14 cellular contexts compared by ENCODE assay signal in genomic region chr17:78977681-78977943, GRCh38. TPM values are rescaled to one million over a fixed set of nuclear protein-coding genes. Genes with fewer than 3 reads are reported as not detected.
DNase-seq lines count a peak whose midpoint lies in the region; ATAC-seq and TF ChIP-seq lines count a peak whose summit lies in the region.
"Had no signal": no experiment of that assay in that cellular context is flagged by ENCODE, and none has a peak within 500 bp of the region (broad histone marks: within the 10 kb centered on the region; RNA-seq: fewer than 3 reads in every experiment).

No MANE protein-coding gene starts in this region.

- WGBS in heart right ventricle, 2 donors: 28 to 50% methylated on average over 8 of the region's 8 CpGs

- TF ChIP-seq CTCF in heart right ventricle (IDR thresholded peaks at IDR 0.05) (no peak), vagina (IDR thresholded peaks at IDR 0.05) (no peak), GM10248 (IDR thresholded peaks at IDR 0.05; ENCODE audit: control extremely low read depth, extremely low read depth, low read depth, missing control alignments) (no peak)

- H3K36me3 Mint-ChIP-seq in central memory CD8-positive, alpha-beta T cell (ENCODE audit: insufficient read depth): peaks cover 6% of the 10 kb centered on the region
- no peaks in the 10 kb centered on the region for H3K36me3 Mint-ChIP-seq in naive thymus-derived CD4-positive, alpha-beta T cell

- intact Hi-C loops in heart right ventricle (cut with DNase I): loop anchor here in 1 of 10 donors (10.0 kb wide), 1 partner anchor 483 kb away; no protein-coding TSS in a partner anchor
- intact Hi-C loops in cardiac septum (cut with DNase I): no loop called here
- intact Hi-C loops in naive thymus-derived CD4-positive, alpha-beta T cell (cut with micrococcal nuclease): no loop called here
- intact Hi-C loops in vagina (cut with DNase I): loop anchor here (10.0 kb wide), 1 partner anchor 53 kb away; the partner anchor contains the start of gene TIMP2

- POLR2A ChIA-PET in naive thymus-derived CD4-positive, alpha-beta T cell (lab: Charles Lee): interaction anchor here (0.5 kb wide), 1 partner anchor 900 kb away, joined by 3 read pairs; no protein-coding TSS in a partner anchor
- POLR2A ChIA-PET in GM10248 (lab: Yijun Ruan, JAX): no interaction called here

- no peaks in the 10 kb centered on the region for H3K9me3 ChIP-seq in heart right ventricle
- no peaks in the 10 kb centered on the region for H3K9me3 ChIP-seq in naive thymus-derived CD4-positive, alpha-beta T cell (ENCODE audit: control insufficient read depth in 2 of 3, low read length in 3 of 3)
- no peaks in the 10 kb centered on the region for H3K9me3 ChIP-seq in vagina
- H3K9me3 ChIP-seq: SJSA1 had no signal

- H3K4me1 Mint-ChIP-seq in central memory CD8-positive, alpha-beta T cell: peaks cover 9% of the 10 kb centered on the region
- peaks cover 12 to 28% (median 21%) of the 10 kb centered on the region in 7 donors for H3K4me1 Mint-ChIP-seq in naive thymus-derived CD4-positive, alpha-beta T cell

- H3K36me3 ChIP-seq in heart right ventricle (peaks cover 0 to 28% (median 0%) of the 10 kb centered on the region in 9 donors), vagina (no peaks in the 10 kb centered on the region)
- peaks cover 0 to 22% (median 0%) of the 10 kb centered on the region in 3 experiments for H3K36me3 ChIP-seq in naive thymus-derived CD4-positive, alpha-beta T cell (ENCODE audit: control insufficient read depth in 2 of 3, insufficient read depth in 3 of 3, low read length in 3 of 3)

- DNase-seq in heart right ventricle (no peak), cardiac septum (ENCODE audit: low spot score) (no peak), vagina (ENCODE audit: extremely low spot score in 2 of 2) (no peak), NCI-H1048 (lab: John Stamatoyannopoulos, UW) (no peak), GM10248 (ENCODE audit: extremely low spot score) (no peak)
- no peak for DNase-seq in central memory CD8-positive, alpha-beta T cell (ENCODE audit: low spot score in 2 of 2)
- DNase-seq in naive thymus-derived CD4-positive, alpha-beta T cell: no peak
- DNase-seq: activated naive CD4-positive, alpha-beta T cell treated with Interleukin-2 at 50 U/mL for 16 hours; foreskin melanocyte; NCI-H1417 treated with DMSO at 0.1 percent for 48 hours; NCI-H526 treated with DMSO at 0.1 percent for 48 hours had no signal

- H3K27ac Mint-ChIP-seq in central memory CD8-positive, alpha-beta T cell (ENCODE audit: low read depth): peak overlapping the region; percentile 70
- H3K27ac Mint-ChIP-seq in naive thymus-derived CD4-positive, alpha-beta T cell: peak overlapping the region in 7 of 9 donors; percentile 36 to 83 (median 58)

- H3K4me1 ChIP-seq in heart right ventricle (peaks cover 27 to 75% (median 64%) of the 10 kb centered on the region in 9 donors), vagina (peaks cover 76% of the 10 kb centered on the region)
- H3K4me1 ChIP-seq in naive thymus-derived CD4-positive, alpha-beta T cell (ENCODE audit: control insufficient read depth in 2 of 2, insufficient read depth in 2 of 2, low read length in 2 of 2): peaks cover 0 to 28% of the 10 kb centered on the region in 2 donors

- no peaks in the 10 kb centered on the region for H3K27me3 ChIP-seq in heart right ventricle
- H3K27me3 ChIP-seq in naive thymus-derived CD4-positive, alpha-beta T cell (ENCODE audit: control insufficient read depth in 2 of 2, insufficient read depth in 2 of 2, low read length in 2 of 2): no peaks in the 10 kb centered on the region
- H3K27me3 ChIP-seq in vagina: no peaks in the 10 kb centered on the region
- H3K27me3 ChIP-seq: SJSA1 had no signal

- H3K4me3 ChIP-seq in heart right ventricle (peak overlapping the region in 9 of 10 donors; percentile 14 to 65 (median 48)), vagina (peak overlapping the region in 1 of 2 donors; percentile 13)
- no peak overlapping the region for H3K4me3 ChIP-seq in naive thymus-derived CD4-positive, alpha-beta T cell (ENCODE audit: low read length)
- H3K4me3 ChIP-seq: SJSA1 had no signal

- no peaks in the 10 kb centered on the region for H3K9me3 Mint-ChIP-seq in central memory CD8-positive, alpha-beta T cell
- H3K9me3 Mint-ChIP-seq in naive thymus-derived CD4-positive, alpha-beta T cell: no peaks in the 10 kb centered on the region

- CTCF ChIA-PET in naive thymus-derived CD4-positive, alpha-beta T cell (lab: Charles Lee): no interaction called here
- CTCF ChIA-PET in GM10248 (lab: Yijun Ruan, JAX): interaction anchor here (1.3 kb wide), 1 partner anchor 68 kb away, joined by 3 read pairs; no protein-coding TSS in a partner anchor

- H3K27ac ChIP-seq in heart right ventricle (peak overlapping the region; percentile 5 to 85 (median 80)), vagina (peak overlapping the region; percentile 89)
- H3K27ac ChIP-seq in naive thymus-derived CD4-positive, alpha-beta T cell (ENCODE audit: low read depth, low read length): no peak overlapping the region
- H3K27ac ChIP-seq: SJSA1 had no signal

- no peaks in the 10 kb centered on the region for H3K27me3 Mint-ChIP-seq in central memory CD8-positive, alpha-beta T cell
- no peaks in the 10 kb centered on the region for H3K27me3 Mint-ChIP-seq in naive thymus-derived CD4-positive, alpha-beta T cell

- no peak for TF ChIP-seq POLR2A in vagina (IDR thresholded peaks at IDR 0.05)

- ATAC-seq in heart right ventricle (no peak), GM18511 (IDR thresholded peaks at IDR 0.05; ENCODE audit: unreplicated experiment) (no peak)
- ATAC-seq in central memory CD8-positive, alpha-beta T cell (replicated peaks; ENCODE audit: extremely low read depth, poor library complexity, severe bottlenecking): no peak
- no peak for ATAC-seq in naive thymus-derived CD4-positive, alpha-beta T cell
- ATAC-seq: activated CD4-positive, CD25-positive, alpha-beta regulatory T cell treated with anti-CD3 and anti-CD28 coated beads, Interleukin-2, amount 50 U/mL, for 24 hours had no signal

- peak overlapping the region; percentile 69 for H3K4me3 Mint-ChIP-seq in central memory CD8-positive, alpha-beta T cell
- peak overlapping the region in 8 of 10 donors; percentile 2 to 85 (median 78) for H3K4me3 Mint-ChIP-seq in naive thymus-derived CD4-positive, alpha-beta T cell

RNA-seq across cellular contexts. Expression of gene LGALS3BP, which starts 2.1 kb away (rescaled TPM):
- total RNA-seq in heart right ventricle: 100 to 1,000 TPM; 362 to 852 (median 568) TPM
- polyA plus RNA-seq in heart right ventricle: 100 to 1,000 TPM; 196 to 268 TPM
- 312 TPM for total RNA-seq in cardiac septum
- total RNA-seq in naive thymus-derived CD4-positive, alpha-beta T cell: 100 to 1,000 TPM in 1 of 5 experiments, 10 to 100 TPM in 4; 44.7 to 267 (median 53.9) TPM
- 100 to 1,000 TPM; 116 to 122 TPM for polyA plus RNA-seq in naive thymus-derived CD4-positive, alpha-beta T cell
- 488 TPM for total RNA-seq in vagina

RNA-seq across cellular contexts. Expression of gene CANT1, which starts 32.0 kb away (rescaled TPM):
- total RNA-seq in heart right ventricle (10 to 100 TPM; 19.9 to 33.4 (median 24.4) TPM), cardiac septum (25.2 TPM), vagina (23.1 TPM)
- 10 to 100 TPM in 1 of 2 donors, 1 to 10 TPM in 1; 4.1 to 16.7 TPM for polyA plus RNA-seq in heart right ventricle
- total RNA-seq in naive thymus-derived CD4-positive, alpha-beta T cell: 10 to 100 TPM; 40.1 to 82.2 (median 43.0) TPM
- 10 to 100 TPM; 11.2 to 11.4 TPM for polyA plus RNA-seq in naive thymus-derived CD4-positive, alpha-beta T cell

RNA-seq across cellular contexts. Expression of gene C1QTNF1, which starts 46.4 kb away (rescaled TPM):
- total RNA-seq in heart right ventricle: 100 to 1,000 TPM in 3 of 10 donors, 10 to 100 TPM in 7; 29.3 to 685 (median 62.8) TPM
- polyA plus RNA-seq in heart right ventricle: 100 to 1,000 TPM; 108 to 224 TPM
- total RNA-seq in cardiac septum: 92.9 TPM
- total RNA-seq in naive thymus-derived CD4-positive, alpha-beta T cell: under 1 TPM in 1 of 5 experiments, not detected in 4; 0.10 TPM
- not detected for polyA plus RNA-seq in naive thymus-derived CD4-positive, alpha-beta T cell
- 30.7 TPM for total RNA-seq in vagina

RNA-seq across cellular contexts. Expression of gene TIMP2, which starts 52.4 kb away (rescaled TPM):
- total RNA-seq in heart right ventricle (100 to 1,000 TPM in 4 of 10 donors, 10 to 100 TPM in 6; 77.5 to 118 (median 99.3) TPM), cardiac septum (95.5 TPM), vagina (181 TPM)
- 10 to 100 TPM; 32.4 to 44.1 TPM for polyA plus RNA-seq in heart right ventricle
- total RNA-seq in naive thymus-derived CD4-positive, alpha-beta T cell: 10 to 100 TPM in 1 of 5 experiments, 1 to 10 TPM in 4; 1.2 to 46.1 (median 5.8) TPM
- under 1 TPM; 0.23 to 0.31 TPM for polyA plus RNA-seq in naive thymus-derived CD4-positive, alpha-beta T cell

Comparison
In these comparisons a context has a peak if more than half of its experiments do, and no peak if none do; other contexts are left out.
1. RNA of gene C1QTNF1, which starts 46.4 kb away (total RNA-seq): 92.9 TPM in cardiac septum (single experiment), 29.3 to 685 TPM in heart right ventricle and 30.7 TPM in vagina (single experiment); 0.10 TPM in naive thymus-derived CD4-positive, alpha-beta T cell; every median in the first group is over 10 times any median in the second.